8 cellular contexts compared by ENCODE assay signal in the genomic region with DNA sequence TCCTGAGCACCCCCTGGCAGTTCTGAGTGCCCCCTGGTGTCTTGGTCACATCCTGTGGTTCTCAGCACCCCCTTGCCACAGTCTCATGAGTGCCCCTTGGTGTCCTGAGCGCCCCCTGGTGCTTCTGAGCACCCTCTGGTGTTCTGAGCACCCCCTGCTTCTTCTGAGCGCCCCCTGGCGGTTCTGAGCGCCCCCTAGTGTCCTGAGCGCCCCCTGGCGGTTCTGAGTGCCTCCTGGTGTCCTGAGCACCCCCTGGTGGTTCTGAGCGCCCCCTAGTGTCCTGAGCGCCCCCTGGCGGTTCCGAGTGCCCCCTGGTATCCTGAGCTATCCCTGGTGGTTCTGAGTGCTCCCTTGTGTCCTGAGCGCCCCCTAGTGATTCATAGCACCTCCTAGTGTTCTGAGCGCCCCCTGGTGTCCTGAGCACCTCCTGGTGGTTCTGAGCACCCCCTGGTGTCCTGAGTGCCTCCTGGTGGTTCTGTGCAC.
A peak's percentile ranks its signal among the peaks of the same experiment; 100 is the strongest.
DNase-seq lines count a peak whose midpoint lies in the region; ATAC-seq and TF ChIP-seq lines count a peak whose summit lies in the region.
"Not testable (repeated sequence)": the region's sequence is repeated elsewhere in the genome, so short reads cannot be mapped to it uniquely, and the experiment has no call there.

No MANE protein-coding gene starts in this region.

- H3K4me1 Mint-ChIP-seq in activated T-helper 1 cell treated with anti-CD3 and anti-CD28 coated beads, Interleukin-12 subunit alpha, Interleukin-12 subunit beta, Interleukin-2, Interleukin-4 antibody, amounts not matched to agents 30 ng/mL and 10 ng/mL and 1 ng/mL, durations not matched to agents 14 hours and 24 hours and 36 hours (ENCODE audit: low read depth), result peaks cover 43% of the 10 kb centered on the region

- intact Hi-C loops in activated T-helper 1 cell treated with anti-CD3 and anti-CD28 coated beads, Interleukin-12 subunit alpha, Interleukin-12 subunit beta, Interleukin-2, Interleukin-4 antibody, amounts not matched to agents 30 ng/mL and 10 ng/mL and 1 ng/mL, durations not matched to agents 14 hours and 24 hours and 36 hours (cut with micrococcal nuclease); right cardiac atrium (cut with DNase I): not testable (repeated sequence)

- not testable (repeated sequence) for H3K36me3 ChIP-seq in OCI-LY3 (replicated peaks; ENCODE audit: low read depth, low read length)

- peak overlapping the region; percentile 43; the same call in 1 of the 2 replicates for H3K9ac ChIP-seq in OCI-LY3 (ENCODE audit: low read length)

- TF ChIP-seq CTCF in GM12864 (IDR thresholded peaks at IDR 0.05; ENCODE audit: low read depth, low read length, missing control alignments), result peak; percentile 47
- peak; percentile 45 for TF ChIP-seq CTCF in OCI-LY3 (IDR thresholded peaks at IDR 0.05; ENCODE audit: low read depth, low read length)

- H3K27me3 Mint-ChIP-seq in activated T-helper 1 cell treated with anti-CD3 and anti-CD28 coated beads, Interleukin-12 subunit alpha, Interleukin-12 subunit beta, Interleukin-2, Interleukin-4 antibody, amounts not matched to agents 30 ng/mL and 10 ng/mL and 1 ng/mL, durations not matched to agents 14 hours and 24 hours and 36 hours (ENCODE audit: insufficient read depth), result not testable (repeated sequence)

- H4K20me1 ChIP-seq in OCI-LY3 (ENCODE audit: insufficient read depth, low read length), result not testable (repeated sequence)

- peaks cover 16% of the 10 kb centered on the region for H3K4me1 ChIP-seq in OCI-LY3 (ENCODE audit: low read length)
- not testable (repeated sequence) for H3K4me1 ChIP-seq in right cardiac atrium (ENCODE audit: control insufficient read depth, insufficient read depth, low read length)

- H3K9me3 Mint-ChIP-seq in activated T-helper 1 cell treated with anti-CD3 and anti-CD28 coated beads, Interleukin-12 subunit alpha, Interleukin-12 subunit beta, Interleukin-2, Interleukin-4 antibody, amounts not matched to agents 30 ng/mL and 10 ng/mL and 1 ng/mL, durations not matched to agents 14 hours and 24 hours and 36 hours, result not testable (repeated sequence)

- not testable (repeated sequence) for H3K36me3 Mint-ChIP-seq in activated T-helper 1 cell treated with anti-CD3 and anti-CD28 coated beads, Interleukin-12 subunit alpha, Interleukin-12 subunit beta, Interleukin-2, Interleukin-4 antibody, amounts not matched to agents 30 ng/mL and 10 ng/mL and 1 ng/mL, durations not matched to agents 14 hours and 24 hours and 36 hours (ENCODE audit: low read depth)

- H3K9me3 ChIP-seq in OCI-LY3 (ENCODE audit: insufficient read depth, low read length); right cardiac atrium (ENCODE audit: control insufficient read depth, low read length): not testable (repeated sequence)

- DNase-seq in GM12864 (ENCODE audit: low read depth), result not testable (repeated sequence)
- DNase-seq in activated T-helper 1 cell treated with anti-CD3 and anti-CD28 coated beads, Interleukin-12 subunit alpha, Interleukin-12 subunit beta, Interleukin-2, Interleukin-4 antibody, amounts not matched to agents 30 ng/mL and 10 ng/mL and 1 ng/mL, durations not matched to agents 14 hours and 24 hours and 36 hours (ENCODE audit: low spot score), result peak; percentile 53
- DNase-seq in right cardiac atrium, result peak in 2 of 3 donors; percentile 19 to 62
- peak; percentile 78 for DNase-seq in stimulated activated naive CD8-positive, alpha-beta T cell treated with anti-CD3 and anti-CD28 coated beads, Interleukin-15, Interleukin-2, amounts not matched to agents 100 U/mL and 50 U/mL, for 24 hours

- H3K27ac Mint-ChIP-seq in activated T-helper 1 cell treated with anti-CD3 and anti-CD28 coated beads, Interleukin-12 subunit alpha, Interleukin-12 subunit beta, Interleukin-2, Interleukin-4 antibody, amounts not matched to agents 30 ng/mL and 10 ng/mL and 1 ng/mL, durations not matched to agents 14 hours and 24 hours and 36 hours, result peak overlapping the region; percentile 71

- peak overlapping the region; percentile 71 for H3K27ac ChIP-seq in OCI-LY3 (ENCODE audit: low read length)
- H3K27ac ChIP-seq in right cardiac atrium (ENCODE audit: low read length), result not testable (repeated sequence)

- H3K27me3 ChIP-seq in OCI-LY3 (ENCODE audit: low read depth, low read length); right cardiac atrium (ENCODE audit: control insufficient read depth, insufficient read depth): not testable (repeated sequence)

- H3K4me3 Mint-ChIP-seq in activated T-helper 1 cell treated with anti-CD3 and anti-CD28 coated beads, Interleukin-12 subunit alpha, Interleukin-12 subunit beta, Interleukin-2, Interleukin-4 antibody, amounts not matched to agents 30 ng/mL and 10 ng/mL and 1 ng/mL, durations not matched to agents 14 hours and 24 hours and 36 hours, result not testable (repeated sequence)

- WGBS in right cardiac atrium, result 46% methylated on average over 12 of the region's 12 CpGs

- peak overlapping the region; percentile 68 for H3K4me2 ChIP-seq in OCI-LY3 (ENCODE audit: low read length)

- not testable (repeated sequence) for H3K79me2 ChIP-seq in OCI-LY3 (ENCODE audit: low read length)

- ATAC-seq in GM19328 (IDR thresholded peaks at IDR 0.05; ENCODE audit: unreplicated experiment) (peak; percentile 35), GM21737 (IDR thresholded peaks at IDR 0.05; ENCODE audit: unreplicated experiment) (peak; percentile 28), HG03135 (IDR thresholded peaks at IDR 0.05; ENCODE audit: unreplicated experiment) (peak; percentile 46)
- ATAC-seq in right cardiac atrium; stimulated activated naive CD8-positive, alpha-beta T cell treated with anti-CD3 and anti-CD28 coated beads, Interleukin-15, Interleukin-2, amounts not matched to agents 100 U/mL and 50 U/mL, for 24 hours: not testable (repeated sequence)

- H2AFZ ChIP-seq in OCI-LY3 (ENCODE audit: low read depth, low read length), result not testable (repeated sequence)

- not testable (repeated sequence) for H3K4me3 ChIP-seq in GM12864 (ENCODE audit: low read depth, low read length); right cardiac atrium (ENCODE audit: low read length)
- peak overlapping the region; percentile 66 for H3K4me3 ChIP-seq in OCI-LY3 (ENCODE audit: low read length)
